8 cellular contexts compared by ENCODE assay signal in the genomic region with DNA sequence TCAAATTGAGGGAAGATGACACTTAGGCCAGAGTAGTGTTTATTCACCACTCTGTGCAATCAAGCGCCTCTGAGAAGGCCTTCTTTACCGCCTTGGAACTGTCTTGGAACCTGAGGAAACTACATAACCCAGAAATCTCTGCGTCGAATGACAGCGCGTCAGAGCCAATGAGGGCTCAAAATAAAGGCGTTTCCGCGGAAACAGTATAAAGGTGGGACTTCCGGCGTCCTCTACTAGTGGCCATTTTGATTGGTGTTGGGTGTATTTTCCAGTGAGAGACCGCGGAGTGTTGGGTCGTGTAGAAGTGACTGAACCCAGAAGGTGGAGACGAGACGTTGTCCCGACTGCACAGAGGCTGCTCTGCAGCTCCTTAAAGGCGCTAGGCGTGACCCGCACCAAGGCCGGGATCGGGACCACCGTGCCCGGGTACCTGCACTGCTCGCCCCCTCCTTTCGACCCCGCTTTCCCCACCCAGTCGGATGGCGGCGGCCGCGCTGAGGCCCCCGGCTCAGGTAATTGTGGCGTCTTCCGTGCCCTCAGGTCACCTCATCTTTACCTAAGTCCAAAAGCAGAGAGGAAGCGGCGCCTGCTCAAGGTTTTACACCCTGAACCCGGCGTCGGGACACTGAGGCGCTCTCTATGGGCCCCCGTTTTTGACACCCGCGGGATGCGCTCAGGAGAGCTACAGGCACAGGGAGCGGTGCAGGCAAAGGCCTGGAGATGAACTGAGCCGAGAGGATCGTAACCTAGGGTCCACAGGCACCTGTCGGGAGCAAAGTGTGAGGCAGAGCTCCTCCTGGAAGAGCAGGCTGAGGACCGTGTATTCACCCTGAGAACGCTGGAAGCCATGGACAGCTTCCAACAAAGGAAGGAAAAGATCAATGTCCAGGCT. TPM values are rescaled to one million over a fixed set of nuclear protein-coding genes. Genes with fewer than 3 reads are reported as not detected.
DNase-seq lines count a peak whose midpoint lies in the region; ATAC-seq, FAIRE-seq and TF ChIP-seq lines count a peak whose summit lies in the region.

A gene (plus strand): TSS at position 236 of the 892 bp plus-strand sequence. CDS start 244 bp downstream, at position 480.

- H3K9me3 Mint-ChIP-seq in Calu3 (ENCODE audit: low read depth, unreplicated experiment) = peaks cover 17% of the 10 kb centered on the region
- peaks cover 26% of the 10 kb centered on the region for H3K9me3 Mint-ChIP-seq in mesothelial cell of epicardium

- FAIRE-seq in HTR-8/SVneo (lab: Jason Lieb, UNC) (peak; percentile 77), endothelial cell of umbilical vein (lab: Jason Lieb, UNC) (peak; percentile 100)

- peaks cover 34% of the 10 kb centered on the region for H3K36me3 ChIP-seq in NT2/D1 (ENCODE audit: insufficient read depth, insufficient read length, low read length)
- peaks cover 0 to 16% of the 10 kb centered on the region in 2 experiments for H3K36me3 ChIP-seq in endothelial cell of umbilical vein (ENCODE audit: control insufficient read depth in 2 of 2, extremely low read depth in 1 of 2, insufficient read depth in 2 of 2, low read length in 2 of 2)

- H3K27me3 ChIP-seq in NT2/D1 (ENCODE audit: insufficient read depth, insufficient read length) (no peaks in the 10 kb centered on the region), endothelial cell of umbilical vein (ENCODE audit: control insufficient read depth in 2 of 2, insufficient read depth in 2 of 2, low read length in 2 of 2) (no peaks in the 10 kb centered on the region)

- H3K27ac ChIP-seq in endothelial cell of umbilical vein (ENCODE audit: insufficient read depth, low read depth, low read length) = peak within 1 kb of the TSS; percentile 18

- peak within 1 kb of the TSS; percentile 92 for H2AFZ ChIP-seq in endothelial cell of umbilical vein (ENCODE audit: low read depth, low read length)

- no peaks in the 10 kb centered on the region for H4K20me1 ChIP-seq in endothelial cell of umbilical vein (replicated peaks; ENCODE audit: control insufficient read depth, extremely low read depth, insufficient read depth, low read length)

- peak; percentile 96 for ATAC-seq in GM21381 (IDR thresholded peaks at IDR 0.05; ENCODE audit: unreplicated experiment)

- CTCF ChIA-PET in Calu3 (lab: Charles Lee) (interaction anchor here (0.5 kb wide), 1 partner anchor 323 kb away, joined by 3 read pairs; no protein-coding TSS in a partner anchor), endothelial cell of umbilical vein (lab: Charles Lee) (no interaction called here)

- dilution Hi-C loops in endothelial cell of umbilical vein (cut with MboI; ENCODE audit: extremely low pct_ligation_motif_present, low sequenced_read_pairs) = no loop called here

- H3K4me3 Mint-ChIP-seq in Calu3 (ENCODE audit: low read depth, unreplicated experiment) (peak within 1 kb of the TSS; percentile 100), mesothelial cell of epicardium (peak within 1 kb of the TSS; percentile 99)

- TF ChIP-seq CTCF in Calu3 (IDR thresholded peaks at IDR 0.05; ENCODE audit: unreplicated experiment) (no peak), endothelial cell of umbilical vein (IDR thresholded peaks at IDR 0.05; ENCODE audit: extremely low read depth in 1 of 2, insufficient read depth in 1 of 2, low read depth in 1 of 2, low read length in 2 of 2) (no peak), mesothelial cell of epicardium (IDR thresholded peaks at IDR 0.05; ENCODE audit: unreplicated experiment) (no peak)

- H3K4me2 ChIP-seq in endothelial cell of umbilical vein (ENCODE audit: insufficient read depth, low read length) = peak within 1 kb of the TSS; percentile 74

- H3K9me1 ChIP-seq in endothelial cell of umbilical vein (replicated peaks; ENCODE audit: control insufficient read depth, extremely low read depth, insufficient read depth, low read length) = no peaks in the 10 kb centered on the region

- H3K27me3 Mint-ChIP-seq in Calu3 (ENCODE audit: unreplicated experiment) (no peaks in the 10 kb centered on the region), mesothelial cell of epicardium (ENCODE audit: low read depth) (no peaks in the 10 kb centered on the region)

- H3K4me1 ChIP-seq in NT2/D1 (ENCODE audit: insufficient read depth, insufficient read length) (no peaks in the 10 kb centered on the region), endothelial cell of umbilical vein (ENCODE audit: control insufficient read depth, extremely low read depth, insufficient read depth, low read length) (peaks cover 3% of the 10 kb centered on the region)

- peaks cover 29% of the 10 kb centered on the region for H3K79me2 ChIP-seq in endothelial cell of umbilical vein (ENCODE audit: control insufficient read depth, insufficient read depth, low read length)

- intact Hi-C loops in Calu3 (cut with micrococcal nuclease; ENCODE audit: unreplicated experiment) = loop anchor here (5.0 kb wide), 1 partner anchor 405 kb away; a partner anchor contains a TSS
- intact Hi-C loops in endothelial cell of umbilical vein (cut with micrococcal nuclease) = no loop called here

- H3K4me3 ChIP-seq in NT2/D1 (ENCODE audit: insufficient read length, low read depth) (peak within 1 kb of the TSS; percentile 93), endothelial cell of umbilical vein (replicated peaks in 1 of 3; ENCODE audit: insufficient read depth in 1 of 3, low read depth in 1 of 3, low read length in 3 of 3) (peak within 1 kb of the TSS; percentile 62 to 82 (median 70))

- DNase-seq in Calu3 (peak; percentile 82), HTR-8/SVneo (ENCODE audit: insufficient read length, low spot score) (peak; percentile 89), NT2/D1 (ENCODE audit: low read depth, low spot score) (peak; percentile 73), endothelial cell of umbilical vein (ENCODE audit: low read depth, low spot score) (peak; percentile 93), mesothelial cell of epicardium (ENCODE audit: low spot score in 2 of 2, unreplicated experiment in 2 of 2) (peak; percentile 63 to 73)
- peak; percentile 66 for DNase-seq in activated CD8-positive, alpha-beta memory T cell treated with anti-CD3 and anti-CD28 coated beads, Interleukin-2, amount 50 U/mL, for 1 hour (ENCODE audit: extremely low read depth)
- DNase-seq in stimulated activated CD8-positive, alpha-beta memory T cell treated with anti-CD3 and anti-CD28 coated beads, Interleukin-15, amount 100 ng/mL, for 4 hours (ENCODE audit: low read depth in 2 of 2) = peak; percentile 53 to 74

- H3K27ac Mint-ChIP-seq in Calu3 (ENCODE audit: unreplicated experiment) (peak within 1 kb of the TSS; percentile 99), mesothelial cell of epicardium (peak within 1 kb of the TSS; percentile 96)

- POLR2A ChIA-PET in endothelial cell of umbilical vein (lab: Charles Lee) = interaction anchor here (0.6 kb wide), 1 partner anchor 939 kb away, joined by 3 read pairs; no protein-coding TSS in a partner anchor

- H3K36me3 Mint-ChIP-seq in Calu3 (ENCODE audit: insufficient read depth, unreplicated experiment) (peaks cover 30% of the 10 kb centered on the region), mesothelial cell of epicardium (peaks cover 38% of the 10 kb centered on the region)

- H3K9me3 ChIP-seq in NT2/D1 (ENCODE audit: insufficient read depth, low read length) = no peaks in the 10 kb centered on the region
- H3K9me3 ChIP-seq in endothelial cell of umbilical vein (replicated peaks; ENCODE audit: control insufficient read depth, insufficient read depth, low read length) = no peaks in the 10 kb centered on the region

- TF ChIP-seq POLR2A in endothelial cell of umbilical vein (IDR thresholded peaks at IDR 0.05; ENCODE audit: low read depth, low read length) = peak; percentile 60

- H3K9ac ChIP-seq in NT2/D1 (ENCODE audit: insufficient read length, low read depth) = peak within 1 kb of the TSS; percentile 95
- peak within 1 kb of the TSS; percentile 70 for H3K9ac ChIP-seq in endothelial cell of umbilical vein (replicated peaks; ENCODE audit: extremely low read depth, insufficient read depth, low read length)

- H3K4me1 Mint-ChIP-seq in Calu3 (ENCODE audit: low read depth, unreplicated experiment) (peaks cover 11% of the 10 kb centered on the region), mesothelial cell of epicardium (peaks cover 15% of the 10 kb centered on the region)

- BruUV-seq in Calu3 (replicated peaks; lab: Mats Ljungman, UMichigan) = TSS peak; percentile 65
- TSS peak; percentile 67 for BruUV-seq in endothelial cell of umbilical vein (replicated peaks; lab: Mats Ljungman, UMichigan)

TF ChIP-seq in endothelial cell of umbilical vein, 7 proteins besides CTCF, POLR2A, EP300 and RAD21:
- peak; percentile 76 for TF ChIP-seq POLR2AphosphoS5 (IDR thresholded peaks at IDR 0.05; ENCODE audit: insufficient read depth, low read depth, low read length)
- TF ChIP-seq, protein P1, sequence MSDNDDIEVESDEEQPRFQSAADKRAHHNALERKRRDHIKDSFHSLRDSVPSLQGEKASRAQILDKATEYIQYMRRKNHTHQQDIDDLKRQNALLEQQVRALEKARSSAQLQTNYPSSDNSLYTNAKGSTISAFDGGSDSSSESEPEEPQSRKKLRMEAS (IDR thresholded peaks at IDR 0.05; ENCODE audit: insufficient read depth, insufficient read length) = no peak
- TF ChIP-seq GATA2 (IDR thresholded peaks at IDR 0.05; ENCODE audit: insufficient read depth, insufficient read length, low read depth, low read length) = no peak

RNA-seq across cellular contexts. Expression of the gene that starts here (rescaled TPM):
- total RNA-seq in Calu3 (2022) = 19.7 and 21.6 TPM in 2 replicates
- total RNA-seq in endothelial cell of umbilical vein = 12.1 and 13.1 TPM in 2 replicates
- 5.0 and 5.7 TPM in 2 replicates for polyA plus RNA-seq in endothelial cell of umbilical vein
- 3.9 and 4.1 TPM in 2 replicates for polyA plus RNA-seq in endothelial cell of umbilical vein (2011; cell fraction: cytosol; rRNA removed)
- polyA plus RNA-seq in endothelial cell of umbilical vein (2011; cell fraction: nucleus; rRNA removed) = 6.8 and 8.7 TPM in 2 replicates
- polyA plus RNA-seq in endothelial cell of umbilical vein (2012) = 5.1 and 5.3 TPM in 2 replicates
- 7.4 and 11.0 TPM in 2 replicates for polyA minus RNA-seq in endothelial cell of umbilical vein
- 4.1 TPM for polyA minus RNA-seq in endothelial cell of umbilical vein (2011; cell fraction: cytosol; rRNA and poly(A)+ RNA removed)
- 13.8 and 34.4 TPM in 2 replicates for polyA minus RNA-seq in endothelial cell of umbilical vein (2011; cell fraction: nucleus; rRNA and poly(A)+ RNA removed)
- 29.1 to 30.4 TPM (median 29.7 TPM) in 3 replicates for total RNA-seq in mesothelial cell of epicardium

Comparison
In these comparisons a context has a peak if more than half of its experiments do, and no peak if none do; other contexts are left out.
1. Peak in every context shown above with its lines: DNase-seq, ATAC-seq, H3K4me3 ChIP-seq and H3K27ac ChIP-seq.